ENCODE assay signal across 8 cellular contexts in genomic region chr10:57579926-57580325, GRCh38.
DNase-seq lines count a peak whose midpoint lies in the region; ATAC-seq and TF ChIP-seq lines count a peak whose summit lies in the region.

No MANE protein-coding gene starts in this region.

- H3K36me3 ChIP-seq in WERI-Rb-1 = no peaks in the 10 kb centered on the region

- TF ChIP-seq CTCF in WERI-Rb-1 (IDR thresholded peaks at IDR 0.05; ENCODE audit: low read depth, low read length) = peak; percentile 69

- H3K9me3 ChIP-seq in WERI-Rb-1 (ENCODE audit: severe bottlenecking) = peaks cover 17% of the 10 kb centered on the region

- H3K27ac ChIP-seq in WERI-Rb-1 (no peak overlapping the region), substantia nigra (ENCODE audit: low read depth, low read length, poor library complexity, severe bottlenecking) (no peak overlapping the region)

- H3K27me3 ChIP-seq in WERI-Rb-1 (ENCODE audit: insufficient read depth, low read depth, severe bottlenecking) = no peaks in the 10 kb centered on the region

- ATAC-seq in GM18873 (IDR thresholded peaks at IDR 0.05; ENCODE audit: low FRiP score, unreplicated experiment) = no peak
- ATAC-seq in GM19324 (IDR thresholded peaks at IDR 0.05; ENCODE audit: low FRiP score, unreplicated experiment) = no peak

- no peak overlapping the region for H3K4me3 ChIP-seq in WERI-Rb-1 (ENCODE audit: low read depth, low read length)

- DNase-seq in ELF-1 (ENCODE audit: low read depth, low spot score) (peak; percentile 73), HPDE6-E6E7 (ENCODE audit: extremely low spot score) (peak; percentile 12), WERI-Rb-1 (peak; percentile 29), medulla oblongata (ENCODE audit: extremely low spot score) (peak; percentile 40), substantia nigra (lab: John Stamatoyannopoulos, UW) (no peak), GDM1 (lab: John Stamatoyannopoulos, UW) (no peak)

Comparison
In these comparisons a context has a peak if more than half of its experiments do, and no peak if none do; other contexts are left out.
1. DNase-seq: peak in ELF-1 (single experiment), HPDE6-E6E7 (single experiment), WERI-Rb-1 (single experiment) and medulla oblongata (single experiment); none in substantia nigra (0 of 49) and GDM1 (single experiment).